6 cellular contexts compared by ENCODE assay signal in genomic region chr7:25350074-25350473, GRCh38.
"Had no signal": no experiment of that assay in that cellular context is flagged by ENCODE, and none has a peak within 500 bp of the region (broad histone marks: within the 10 kb centered on the region; RNA-seq: fewer than 3 reads in every experiment).

No MANE protein-coding gene starts in this region.

- H3K4me3 ChIP-seq: GM23248 had no signal

- ATAC-seq: HepG2 had no signal

- H3K9me3 Mint-ChIP-seq: H9 had no signal

- H3K27ac Mint-ChIP-seq: H9, IgD-negative memory B cell had no signal

- H2AFZ ChIP-seq: GM23248 had no signal

- H3K27ac ChIP-seq: GM23248 had no signal

- DNase-seq: GM23248, H9, HCEC 1CT, KBM-7 had no signal

- H3K4me1 Mint-ChIP-seq: H9, IgD-negative memory B cell had no signal

- H3K9ac ChIP-seq: GM23248 had no signal

- H3K4me3 Mint-ChIP-seq: H9, IgD-negative memory B cell had no signal
